Comparison of ENCODE assay signal across 21 cellular contexts in the genomic region with DNA sequence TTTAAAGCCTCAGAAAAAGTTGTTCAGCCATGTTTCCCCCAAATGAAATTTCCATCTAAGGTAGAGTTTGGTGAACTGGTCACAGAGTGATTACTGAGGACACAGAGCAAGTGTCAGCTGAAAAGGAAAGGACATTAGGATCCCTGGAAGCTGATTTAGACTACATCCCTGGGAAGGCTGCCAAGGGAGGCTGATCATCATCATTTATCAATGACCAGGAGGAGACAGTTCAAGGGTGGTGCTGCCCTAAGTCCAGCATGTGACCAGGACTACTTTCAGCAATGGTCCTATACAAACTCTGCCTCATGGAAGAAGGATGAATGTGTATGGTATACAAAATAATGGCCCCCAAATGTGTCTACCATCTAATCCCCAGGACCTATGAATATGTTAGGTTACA.
A peak's percentile ranks its signal among the peaks of the same experiment; 100 is the strongest.
DNase-seq lines count a peak whose midpoint lies in the region; ATAC-seq and TF ChIP-seq lines count a peak whose summit lies in the region.
"Had no signal": no experiment of that assay in that cellular context is flagged by ENCODE, and none has a peak within 500 bp of the region (broad histone marks: within the 10 kb centered on the region; RNA-seq: fewer than 3 reads in every experiment).

No MANE protein-coding gene starts in this region.

- no peak overlapping the region for H4K8ac ChIP-seq in trophoblast cell (ENCODE audit: low read depth, low read length)

- no peak for TF ChIP-seq POLR2A in erythroblast (IDR thresholded peaks at IDR 0.05; ENCODE audit: low read length)

- no peak overlapping the region for H3K4me3 Mint-ChIP-seq in endodermal cell
- H3K4me3 Mint-ChIP-seq: B cell, CD14-positive monocyte had no signal

- no peak overlapping the region for H2BK12ac ChIP-seq in trophoblast cell (ENCODE audit: low read length)

- no peaks in the 10 kb centered on the region for H3K27me3 ChIP-seq in right cardiac atrium (ENCODE audit: control insufficient read depth, insufficient read depth)
- H3K27me3 ChIP-seq in left ventricle myocardium inferior (ENCODE audit: low read depth): no peaks in the 10 kb centered on the region
- H3K27me3 ChIP-seq in trophoblast cell (ENCODE audit: insufficient read depth, low read length): no peaks in the 10 kb centered on the region
- H3K27me3 ChIP-seq in endodermal cell (ENCODE audit: control insufficient read depth, insufficient read depth, low read length, poor library complexity, severe bottlenecking): no peaks in the 10 kb centered on the region
- H3K27me3 ChIP-seq in lower lobe of right lung (ENCODE audit: low read depth): no peaks in the 10 kb centered on the region

- H3K18ac ChIP-seq in trophoblast cell (ENCODE audit: low read length): no peak overlapping the region

- no peaks in the 10 kb centered on the region for H3K79me2 ChIP-seq in trophoblast cell (ENCODE audit: control insufficient read depth, insufficient read depth, low read length, poor library complexity)

- no peak overlapping the region for H2BK5ac ChIP-seq in trophoblast cell (ENCODE audit: low read depth, low read length, poor library complexity)

- H3K9ac ChIP-seq in trophoblast cell (ENCODE audit: low read length) (no peak overlapping the region), endodermal cell (ENCODE audit: extremely low read depth, low read length, poor library complexity, severe bottlenecking) (no peak overlapping the region)

- H3K14ac ChIP-seq in trophoblast cell (ENCODE audit: low read length): no peak overlapping the region

- intact Hi-C loops in right cardiac atrium (cut with DNase I) (no loop called here), left ventricle myocardium inferior (cut with micrococcal nuclease) (no loop called here), lower lobe of right lung (cut with DNase I) (no loop called here)

- no peak overlapping the region for H3K27ac Mint-ChIP-seq in endodermal cell
- H3K27ac Mint-ChIP-seq: B cell had no signal

- no peaks in the 10 kb centered on the region for H3K4me1 Mint-ChIP-seq in endodermal cell

- peak overlapping the region; percentile 43 for H2AK5ac ChIP-seq in trophoblast cell (ENCODE audit: low read length)

- no peaks in the 10 kb centered on the region for H3K27me3 Mint-ChIP-seq in endodermal cell (ENCODE audit: insufficient read depth)
- H3K27me3 Mint-ChIP-seq: B cell had no signal

- H3K36me3 ChIP-seq in left ventricle myocardium inferior (no peaks in the 10 kb centered on the region), trophoblast cell (ENCODE audit: control insufficient read depth in 1 of 2, insufficient read depth in 2 of 2, low read length in 2 of 2) (no peaks in the 10 kb centered on the region), endodermal cell (ENCODE audit: control insufficient read depth, insufficient read depth, low read length) (no peaks in the 10 kb centered on the region), lower lobe of right lung (no peaks in the 10 kb centered on the region)

- H3K23ac ChIP-seq in trophoblast cell (ENCODE audit: low read length): no peak overlapping the region

- no peak overlapping the region for H2BK120ac ChIP-seq in trophoblast cell (ENCODE audit: insufficient read depth, low read length, poor library complexity)

- DNase-seq in right cardiac atrium: no peak
- DNase-seq in left ventricle myocardium inferior: no peak
- peak; percentile 46 for DNase-seq in NCI-H82 (lab: John Stamatoyannopoulos, UW)
- peak; percentile 67 to 72 for DNase-seq in erythroblast (lab: John Stamatoyannopoulos, UW)
- no peak for DNase-seq in trophoblast cell
- DNase-seq in endodermal cell: no peak
- no peak for DNase-seq in lower lobe of right lung
- DNase-seq: DMS53, GF-D8, H7, KBM-7, NCI-H1092, NCI-H1436, NCI-H187 treated with DMSO at 0.1 percent for 48 hours, NCI-H2107, NCI-H69, SHP77 had no signal

- no peak overlapping the region for H3K4ac ChIP-seq in trophoblast cell (ENCODE audit: low read depth, low read length)

- H4K91ac ChIP-seq in trophoblast cell (ENCODE audit: low read depth, low read length): no peak overlapping the region

- no peak overlapping the region for H3K4me2 ChIP-seq in trophoblast cell (ENCODE audit: low read length)
- H3K4me2 ChIP-seq: A549 had no signal

- no peak overlapping the region for H4K12ac ChIP-seq in trophoblast cell (ENCODE audit: low read depth, low read length)

- no peaks in the 10 kb centered on the region for H3K79me1 ChIP-seq in trophoblast cell (ENCODE audit: low read length)

- H3K4me1 ChIP-seq in right cardiac atrium (ENCODE audit: control insufficient read depth, insufficient read depth, low read length): peaks cover 4% of the 10 kb centered on the region
- no peaks in the 10 kb centered on the region for H3K4me1 ChIP-seq in left ventricle myocardium inferior
- peaks cover 0 to 9% of the 10 kb centered on the region in 2 experiments for H3K4me1 ChIP-seq in trophoblast cell (ENCODE audit: control insufficient read depth in 1 of 2, insufficient read depth in 2 of 2, low read length in 2 of 2)
- no peaks in the 10 kb centered on the region for H3K4me1 ChIP-seq in endodermal cell (ENCODE audit: control insufficient read depth, insufficient read depth, low read length)
- peaks cover 5% of the 10 kb centered on the region for H3K4me1 ChIP-seq in lower lobe of right lung

- H3K36me3 Mint-ChIP-seq in endodermal cell (ENCODE audit: low read depth): no peaks in the 10 kb centered on the region
- H3K36me3 Mint-ChIP-seq: CD14-positive monocyte had no signal

- H2AFZ ChIP-seq in trophoblast cell (ENCODE audit: insufficient read depth, low read length, poor library complexity): no peak overlapping the region

- ATAC-seq in right cardiac atrium (peak; percentile 32 to 35), HG03025 (IDR thresholded peaks at IDR 0.05; ENCODE audit: low FRiP score, unreplicated experiment) (no peak), lower lobe of right lung (no peak)
- ATAC-seq: A549 had no signal

- no peak overlapping the region for H3K27ac ChIP-seq in right cardiac atrium (ENCODE audit: low read length)
- no peak overlapping the region for H3K27ac ChIP-seq in left ventricle myocardium inferior (replicated peaks)
- H3K27ac ChIP-seq in trophoblast cell (ENCODE audit: low read depth, low read length): no peak overlapping the region
- H3K27ac ChIP-seq in endodermal cell (ENCODE audit: low read depth, low read length): no peak overlapping the region
- H3K27ac ChIP-seq in lower lobe of right lung: no peak overlapping the region

- no peak overlapping the region for H3K4me3 ChIP-seq in right cardiac atrium (ENCODE audit: low read length)
- H3K4me3 ChIP-seq in left ventricle myocardium inferior: no peak overlapping the region
- no peak overlapping the region for H3K4me3 ChIP-seq in trophoblast cell (ENCODE audit: low read depth, low read length)
- H3K4me3 ChIP-seq in endodermal cell (ENCODE audit: low read length): no peak overlapping the region
- H3K4me3 ChIP-seq in lower lobe of right lung: no peak overlapping the region
- H3K4me3 ChIP-seq: A549 had no signal

- no peaks in the 10 kb centered on the region for H3K9me3 Mint-ChIP-seq in endodermal cell

- TF ChIP-seq CTCF in left ventricle myocardium inferior (IDR thresholded peaks at IDR 0.05; ENCODE audit: borderline replicate concordance) (no peak), endodermal cell (conservative IDR thresholded peaks at IDR 0.05) (no peak), lower lobe of right lung (IDR thresholded peaks at IDR 0.05) (no peak)

- no peaks in the 10 kb centered on the region for H3K9me3 ChIP-seq in right cardiac atrium (ENCODE audit: control insufficient read depth, low read length)
- no peaks in the 10 kb centered on the region for H3K9me3 ChIP-seq in left ventricle myocardium inferior (replicated peaks)
- no peaks in the 10 kb centered on the region for H3K9me3 ChIP-seq in trophoblast cell (ENCODE audit: insufficient read depth, low read depth, low read length)
- H3K9me3 ChIP-seq in endodermal cell (ENCODE audit: control insufficient read depth, low read length): no peaks in the 10 kb centered on the region
- no peaks in the 10 kb centered on the region for H3K9me3 ChIP-seq in lower lobe of right lung

Comparison
In these comparisons a context has a peak if more than half of its experiments do, and no peak if none do; other contexts are left out.
1. ATAC-seq: peak in right cardiac atrium (2 of 2); none in HG03025 (single experiment) and lower lobe of right lung (0 of 2).
2. DNase-seq: peak in NCI-H82 (single experiment) and erythroblast (2 of 2); none in right cardiac atrium (0 of 3), left ventricle myocardium inferior (single experiment), trophoblast cell (0 of 2), endodermal cell (single experiment) and lower lobe of right lung (single experiment).